34 cellular contexts compared by ENCODE assay signal in the genomic region with DNA sequence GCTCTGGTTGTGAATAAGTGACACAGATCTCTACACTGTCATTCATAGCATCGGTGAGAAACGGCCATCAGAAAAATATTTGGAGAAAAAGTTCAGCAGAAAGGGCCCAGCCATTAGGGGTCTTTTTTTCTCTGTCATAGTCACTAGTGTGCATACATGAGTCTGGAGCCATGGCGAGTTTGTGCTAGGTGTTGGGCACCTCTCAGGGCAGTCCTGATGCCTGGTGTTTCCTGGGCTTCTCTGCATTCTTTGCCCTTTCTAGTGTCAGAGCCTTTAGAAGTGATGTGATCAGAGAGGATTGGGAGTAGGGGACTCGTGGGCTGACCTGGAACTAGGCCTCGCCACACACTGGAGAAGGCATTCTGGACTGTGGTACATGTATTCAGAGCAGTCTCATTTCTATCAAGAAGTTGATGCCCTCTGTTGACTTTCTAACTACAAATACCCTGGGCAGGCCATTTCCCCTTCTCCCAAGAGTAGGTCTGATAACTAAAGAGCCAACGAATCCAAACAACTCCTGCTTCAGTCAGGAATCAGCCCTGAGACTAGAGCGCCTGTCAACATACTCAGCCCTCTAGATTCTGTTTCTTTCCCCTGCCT. TPM values are rescaled to one million over a fixed set of nuclear protein-coding genes. Genes with fewer than 3 reads are reported as not detected.
"Had no signal": no experiment of that assay in that cellular context is flagged by ENCODE, and none has a peak within 500 bp of the region (broad histone marks: within the 10 kb centered on the region; RNA-seq: fewer than 3 reads in every experiment).

No MANE protein-coding gene starts in this region.

- ATAC-seq: activated naive CD4-positive, alpha-beta T cell treated with anti-CD3 and anti-CD28 coated beads, Interleukin-2, amount 50 U/mL, for 72 hours; gastrocnemius medialis; lower lobe of right lung; natural killer cell; stimulated activated naive B cell treated with anti-CD40 and anti-IgM and Interleukin-4, amounts not matched to agents 10 μg/mL and 1 μg/mL and 100 μg/mL, for 72 hours had no signal

- H3K27me3 ChIP-seq: breast epithelium, gastrocnemius medialis, ovary, sigmoid colon, SJSA1, suprapubic skin, tibial artery had no signal

- DNase-seq: activated CD4-positive, alpha-beta T cell treated with anti-CD3 and anti-CD28 coated beads for 4 hours; activated CD4-positive, alpha-beta T cell treated with anti-CD3 and anti-CD28 coated beads, Interleukin-2, amount 50 U/mL, for 4 hours; activated naive CD4-positive, alpha-beta T cell; activated T-cell treated with anti-CD3 and anti-CD28 coated beads, Interleukin-2, amount 50 U/mL, for 48 hours; central memory CD4-positive, alpha-beta T cell; dermis blood vessel endothelial cell; effector memory CD4-positive, alpha-beta T cell; gastrocnemius medialis; glutamatergic neuron; hippocampal formation; kidney; lower lobe of right lung; mesenchymal stem cell; natural killer cell; ovary; retina; sigmoid colon; stimulated activated CD4-positive, alpha-beta T cell treated with anti-CD3 and anti-CD28 coated beads, Interleukin-1b, Interleukin-23, amount 100 ng/mL, for 48 hours; stimulated activated CD4-positive, alpha-beta T cell treated with anti-CD3 and anti-CD28 coated beads, Interleukin-4, amount 100 ng/mL, for 4 hours; stimulated activated CD8-positive, alpha-beta memory T cell treated with anti-CD3 and anti-CD28 coated beads, Interleukin-4, amount 100 ng/mL, for 48 hours; stimulated activated naive B cell treated with anti-CD40 and anti-IgM and Interleukin-4, amounts not matched to agents 10 μg/mL and 1 μg/mL and 100 μg/mL, for 72 hours; stomach; tibial artery had no signal

- H3K4me3 ChIP-seq: breast epithelium, gastrocnemius medialis, lower lobe of right lung, ovary, SJSA1, smooth muscle cell, tibial artery had no signal

- H3K9me3 ChIP-seq: breast epithelium, gastrocnemius medialis, lower lobe of right lung, ovary, sigmoid colon, SJSA1, stomach, suprapubic skin, tibial artery had no signal

- H3K36me3 Mint-ChIP-seq: activated naive CD4-positive, alpha-beta T cell treated with anti-CD3 and anti-CD28 coated beads, Interleukin-2, amount 50 U/mL, for 72 hours; natural killer cell; stimulated activated naive B cell treated with anti-CD40 and anti-IgM and Interleukin-4, amounts not matched to agents 10 μg/mL and 1 μg/mL and 100 μg/mL, for 72 hours had no signal

- H3K4me3 Mint-ChIP-seq: natural killer cell; stimulated activated naive B cell treated with anti-CD40 and anti-IgM and Interleukin-4, amounts not matched to agents 10 μg/mL and 1 μg/mL and 100 μg/mL, for 72 hours had no signal

- H3K9me3 Mint-ChIP-seq: activated naive CD4-positive, alpha-beta T cell treated with anti-CD3 and anti-CD28 coated beads, Interleukin-2, amount 50 U/mL, for 72 hours; activated T-helper 2 cell treated with anti-CD3 and anti-CD28 coated beads, Interferon-gamma antibody, Interleukin-2, Interleukin-4, amounts not matched to agents 10 μg/mL and 5 μg/mL and 100 μg/mL, durations not matched to agents 14 hours and 24 hours and 36 hours; natural killer cell; stimulated activated naive B cell treated with anti-CD40 and anti-IgM and Interleukin-4, amounts not matched to agents 10 μg/mL and 1 μg/mL and 100 μg/mL, for 72 hours had no signal

- H3K27ac ChIP-seq: breast epithelium, lower lobe of right lung, ovary, SJSA1, stomach, suprapubic skin, VCaP had no signal

- H3K27ac Mint-ChIP-seq: activated naive CD4-positive, alpha-beta T cell treated with anti-CD3 and anti-CD28 coated beads, Interleukin-2, amount 50 U/mL, for 72 hours; activated T-helper 2 cell treated with anti-CD3 and anti-CD28 coated beads, Interferon-gamma antibody, Interleukin-2, Interleukin-4, amounts not matched to agents 10 μg/mL and 5 μg/mL and 100 μg/mL, durations not matched to agents 14 hours and 24 hours and 36 hours; natural killer cell; progenitor cell of endocrine pancreas; stimulated activated naive B cell treated with anti-CD40 and anti-IgM and Interleukin-4, amounts not matched to agents 10 μg/mL and 1 μg/mL and 100 μg/mL, for 72 hours had no signal

- H3K4me1 Mint-ChIP-seq: natural killer cell had no signal

- H3K36me3 ChIP-seq: breast epithelium, gastrocnemius medialis, lower lobe of right lung, ovary, sigmoid colon, SJSA1, stomach, suprapubic skin, tibial artery had no signal

RNA-seq across cellular contexts. Expression of gene KY, which starts 1.6 kb away (rescaled TPM):
- total RNA-seq: activated CD8-positive, alpha-beta memory T cell treated with anti-CD3 and anti-CD28 coated beads for 36 hours; activated naive CD4-positive, alpha-beta T cell treated with anti-CD3 and anti-CD28 coated beads, Interleukin-2, amount 50 U/mL, for 72 hours; activated T-helper 2 cell treated with anti-CD3 and anti-CD28 coated beads, Interferon-gamma antibody, Interleukin-2, Interleukin-4, amounts not matched to agents 10 μg/mL and 5 μg/mL and 100 μg/mL, durations not matched to agents 14 hours and 24 hours and 36 hours; dermis blood vessel endothelial cell; epithelial cell of proximal tubule; progenitor cell of endocrine pancreas; T-helper 1 cell treated with Interleukin-12 subunit alpha and Interleukin-12 subunit beta and Interleukin-4 antibody, amounts not matched to agents 30 ng/mL and 1 ng/mL, for 36 hours had no signal
